8 cellular contexts compared by ENCODE assay signal in genomic region chr6:12007915-12008286, GRCh38. TPM values are rescaled to one million over a fixed set of nuclear protein-coding genes. Genes with fewer than 3 reads are reported as not detected.
DNase-seq lines count a peak whose midpoint lies in the region; ATAC-seq and TF ChIP-seq lines count a peak whose summit lies in the region.

No MANE protein-coding gene starts in this region.

- intact Hi-C loops in CD8-positive, alpha-beta T cell (cut with DNase I, micrococcal nuclease): loop anchor here (2.0 to 5.0 kb wide), 3 partner anchors 36 to 1313 kb away; partner anchors contain the start of genes C6orf52 (in 1 of the 2) and PAK1IP1 (in 1 of the 2)
- intact Hi-C loops in posterior vena cava (cut with DNase I): no loop called here

- no peaks in the 10 kb centered on the region for H3K9me3 Mint-ChIP-seq in CD8-positive, alpha-beta T cell
- H3K9me3 Mint-ChIP-seq in endodermal cell: no peaks in the 10 kb centered on the region

- peak overlapping the region; percentile 100 for H3K27ac Mint-ChIP-seq in CD8-positive, alpha-beta T cell
- H3K27ac Mint-ChIP-seq in endodermal cell: no peak overlapping the region

- WGBS in endodermal cell (ENCODE audit: insufficient coverage in 1 of 2, insufficient read length in 1 of 2), 2 experiments: 75% methylated on average over 2 to 4 of the region's 4 CpGs

- H3K4me2 ChIP-seq in osteoblast (ENCODE audit: insufficient read depth, low read length): peak overlapping the region; percentile 85

- H3K9ac ChIP-seq in NT2/D1 (ENCODE audit: insufficient read length, low read depth) (peak overlapping the region; percentile 74), endodermal cell (ENCODE audit: extremely low read depth, low read length, poor library complexity, severe bottlenecking) (no peak overlapping the region)

- no peaks in the 10 kb centered on the region for H3K79me2 ChIP-seq in osteoblast (ENCODE audit: insufficient read depth, low read length)

- peak overlapping the region; percentile 74 for H2AFZ ChIP-seq in osteoblast (ENCODE audit: low read length)

- no peaks in the 10 kb centered on the region for H3K27me3 Mint-ChIP-seq in CD8-positive, alpha-beta T cell (ENCODE audit: low read depth)
- no peaks in the 10 kb centered on the region for H3K27me3 Mint-ChIP-seq in endodermal cell (ENCODE audit: insufficient read depth)

- H3K4me3 ChIP-seq in CD8-positive, alpha-beta T cell (ENCODE audit: low read depth, low read length): peak overlapping the region; percentile 79
- H3K4me3 ChIP-seq in NT2/D1 (ENCODE audit: insufficient read length, low read depth) (peak overlapping the region; percentile 50), endodermal cell (ENCODE audit: low read length) (peak overlapping the region; percentile 85), osteoblast (ENCODE audit: insufficient read depth, low read length) (peak overlapping the region; percentile 87)

- H3K9me3 ChIP-seq in CD8-positive, alpha-beta T cell (ENCODE audit: low read length): no peaks in the 10 kb centered on the region
- H3K9me3 ChIP-seq in NT2/D1 (ENCODE audit: insufficient read depth, low read length): no peaks in the 10 kb centered on the region
- no peaks in the 10 kb centered on the region for H3K9me3 ChIP-seq in endodermal cell (ENCODE audit: control insufficient read depth, low read length)
- H3K9me3 ChIP-seq in osteoblast (ENCODE audit: low read depth, low read length): no peaks in the 10 kb centered on the region

- CTCF ChIA-PET in CD8-positive, alpha-beta T cell (lab: Charles Lee): no interaction called here

- H3K36me3 Mint-ChIP-seq in CD8-positive, alpha-beta T cell: peaks cover 10% of the 10 kb centered on the region
- no peaks in the 10 kb centered on the region for H3K36me3 Mint-ChIP-seq in endodermal cell (ENCODE audit: low read depth)

- H3K36me3 ChIP-seq in CD8-positive, alpha-beta T cell (ENCODE audit: insufficient read depth, low read length): no peaks in the 10 kb centered on the region
- H3K36me3 ChIP-seq in NT2/D1 (ENCODE audit: insufficient read depth, insufficient read length, low read length) (no peaks in the 10 kb centered on the region), endodermal cell (ENCODE audit: control insufficient read depth, insufficient read depth, low read length) (no peaks in the 10 kb centered on the region), osteoblast (ENCODE audit: insufficient read depth, low read length) (no peaks in the 10 kb centered on the region)

- peak overlapping the region; percentile 100 for H3K4me3 Mint-ChIP-seq in CD8-positive, alpha-beta T cell
- H3K4me3 Mint-ChIP-seq in endodermal cell: peak overlapping the region; percentile 94

- H3K27me3 ChIP-seq in CD8-positive, alpha-beta T cell (ENCODE audit: insufficient read depth, low read length): no peaks in the 10 kb centered on the region
- H3K27me3 ChIP-seq in NT2/D1 (ENCODE audit: insufficient read depth, insufficient read length) (peaks cover 21% of the 10 kb centered on the region), endodermal cell (ENCODE audit: control insufficient read depth, insufficient read depth, low read length, poor library complexity, severe bottlenecking) (no peaks in the 10 kb centered on the region), osteoblast (ENCODE audit: insufficient read depth, low read length) (no peaks in the 10 kb centered on the region)

- peaks cover 31% of the 10 kb centered on the region for H3K4me1 Mint-ChIP-seq in CD8-positive, alpha-beta T cell (ENCODE audit: low read depth)
- H3K4me1 Mint-ChIP-seq in endodermal cell: peaks cover 18% of the 10 kb centered on the region

- H4K20me1 ChIP-seq in osteoblast (ENCODE audit: insufficient read depth, low read length): no peaks in the 10 kb centered on the region

- peaks cover 12% of the 10 kb centered on the region for H3K4me1 ChIP-seq in CD8-positive, alpha-beta T cell (ENCODE audit: insufficient read depth, low read length)
- H3K4me1 ChIP-seq in NT2/D1 (ENCODE audit: insufficient read depth, insufficient read length) (no peaks in the 10 kb centered on the region), endodermal cell (ENCODE audit: control insufficient read depth, insufficient read depth, low read length) (no peaks in the 10 kb centered on the region), osteoblast (ENCODE audit: insufficient read depth, low read length) (peaks cover 14% of the 10 kb centered on the region)

- ATAC-seq in CD8-positive, alpha-beta T cell: no peak
- ATAC-seq in GM18520 (IDR thresholded peaks at IDR 0.05; ENCODE audit: unreplicated experiment): no peak
- no peak for ATAC-seq in omental fat pad (ENCODE audit: low FRiP score)

- DNase-seq in CD8-positive, alpha-beta T cell: no peak
- no peak for DNase-seq in NT2/D1 (ENCODE audit: low read depth, low spot score)
- DNase-seq in endodermal cell: no peak
- no peak for DNase-seq in osteoblast (ENCODE audit: insufficient read length, low spot score, missing footprints)
- DNase-seq in omental fat pad (ENCODE audit: low spot score): no peak
- no peak for DNase-seq in posterior vena cava (ENCODE audit: low spot score)
- DNase-seq in GM13977 (ENCODE audit: low spot score): no peak

- in situ Hi-C loops in GM13977 (cut with MboI; ENCODE audit: low pct_unique_long_range_greater_than_20kb, low sequenced_read_pairs, unreplicated experiment): no loop called here

- POLR2A ChIA-PET in CD8-positive, alpha-beta T cell (lab: Charles Lee): no interaction called here

- TF ChIP-seq CTCF in CD8-positive, alpha-beta T cell (IDR thresholded peaks at IDR 0.05): no peak
- TF ChIP-seq CTCF in endodermal cell (conservative IDR thresholded peaks at IDR 0.05): no peak
- no peak for TF ChIP-seq CTCF in osteoblast (IDR thresholded peaks at IDR 0.05; ENCODE audit: extremely low read depth, low read depth, low read length)
- TF ChIP-seq CTCF in omental fat pad (IDR thresholded peaks at IDR 0.05): no peak
- no peak for TF ChIP-seq CTCF in GM13977 (IDR thresholded peaks at IDR 0.05; ENCODE audit: extremely low read depth, insufficient read depth, missing control alignments)

- H3K27ac ChIP-seq in CD8-positive, alpha-beta T cell (ENCODE audit: low read depth, low read length): peak overlapping the region; percentile 94
- H3K27ac ChIP-seq in endodermal cell (ENCODE audit: low read depth, low read length): no peak overlapping the region
- peak overlapping the region; percentile 91 for H3K27ac ChIP-seq in osteoblast (ENCODE audit: low read depth, low read length)

RNA-seq across cellular contexts. Expression of gene HIVEP1, which starts 4.2 kb away (rescaled TPM):
- total RNA-seq in CD8-positive, alpha-beta T cell: 10 to 100 TPM; 72.7 to 79.4 TPM
- total RNA-seq in endodermal cell: 10 to 100 TPM; 33.6 to 35.1 TPM
- polyA plus RNA-seq in endodermal cell (2013, experiment 1 of 2): 12.0 TPM
- polyA plus RNA-seq in endodermal cell (2013, experiment 2 of 2): 12.1 TPM
- total RNA-seq in osteoblast: 18.8 and 21.2 TPM in 2 replicates
- total RNA-seq in omental fat pad: 10 to 100 TPM; 21.6 to 59.4 (median 34.5) TPM
- 10 to 100 TPM; 29.0 to 35.2 TPM for total RNA-seq in posterior vena cava

Comparison
In these comparisons a context has a peak if more than half of its experiments do, and no peak if none do; other contexts are left out.
1. intact Hi-C loops: an anchor here in CD8-positive, alpha-beta T cell (2.0 to 5.0 kb wide); none called in posterior vena cava.